Comparison of ENCODE assay signal across 30 cellular contexts in genomic region chrX:88863726-88864125, GRCh38.
"Had no signal": no experiment of that assay in that cellular context is flagged by ENCODE, and none has a peak within 500 bp of the region (broad histone marks: within the 10 kb centered on the region; RNA-seq: fewer than 3 reads in every experiment).

No MANE protein-coding gene starts in this region.

- FAIRE-seq: TTC549 had no signal

- H3K9me3 ChIP-seq: adrenal gland, body of pancreas, breast epithelium had no signal

- H3K36me3 ChIP-seq: adrenal gland, brain microvascular endothelial cell, breast epithelium had no signal

- H3K4me3 ChIP-seq: adrenal gland, body of pancreas, breast epithelium had no signal

- H3K27ac ChIP-seq: adrenal gland, body of pancreas, brain microvascular endothelial cell, breast epithelium, VCaP had no signal

- DNase-seq: activated B cell treated with CpG ODN at 0.5 μM for 24 hours; activated CD4-positive, alpha-beta memory T cell treated with anti-CD3 and anti-CD28 coated beads for 36 hours; activated CD4-positive, alpha-beta T cell treated with anti-CD3 and anti-CD28 coated beads for 4 hours; activated CD4-positive, alpha-beta T cell treated with anti-CD3 and anti-CD28 coated beads, Interleukin-2, amount 10 ng/mL, durations not matched to agents 24 days and 14 days; activated CD4-positive, alpha-beta T cell treated with anti-CD3 and anti-CD28 coated beads, Interleukin-2, amount 50 U/mL, for 1 hour; activated CD4-positive, alpha-beta T cell treated with anti-CD3 and anti-CD28 coated beads, Interleukin-2, amount 50 U/mL, for 4 hours; activated CD4-positive, CD25-positive, alpha-beta regulatory T cell treated with anti-CD3 and anti-CD28 coated beads, Interleukin-2, amount 50 U/mL, for 72 hours; activated CD8-positive, alpha-beta memory T cell treated with anti-CD3 and anti-CD28 coated beads, Interleukin-2, amount 50 U/mL, for 4 hours; activated CD8-positive, alpha-beta T cell treated with anti-CD3 and anti-CD28 coated beads for 36 hours; activated effector memory CD4-positive, alpha-beta T cell treated with anti-CD3 and anti-CD28 coated beads, Interleukin-2, amount 50 U/mL, for 16 hours; activated naive CD4-positive, alpha-beta T cell; activated naive CD4-positive, alpha-beta T cell treated with anti-CD3 and anti-CD28 coated beads for 36 hours; activated naive CD4-positive, alpha-beta T cell treated with anti-CD3 and anti-CD28 coated beads, Interleukin-2, amount 50 U/mL, for 16 hours; activated naive CD8-positive, alpha-beta T cell treated with anti-CD3 and anti-CD28 coated beads for 36 hours; activated T-cell treated with anti-CD3 and anti-CD28 coated beads for 4 hours; activated T-cell treated with anti-CD3 and anti-CD28 coated beads, Interleukin-2, amount 50 U/mL, for 1 hour; activated T-cell treated with anti-CD3 and anti-CD28 coated beads, Interleukin-2, amount 50 U/mL, for 4 hours; activated T-cell treated with anti-CD3 and anti-CD28 coated beads, Interleukin-2, amount 50 U/mL, for 72 hours; adrenal gland; amniotic stem cell; aorta; body of pancreas; brain microvascular endothelial cell; central memory CD4-positive, alpha-beta T cell; T-helper 1 cell; T-helper 2 cell; T-helper 9 cell had no signal

- H3K4me1 ChIP-seq: adrenal gland, body of pancreas, breast epithelium had no signal

- H3K27me3 ChIP-seq: adrenal gland, body of pancreas, brain microvascular endothelial cell, breast epithelium had no signal
